8 cellular contexts compared by ENCODE assay signal in genomic region chr18:58051765-58052460, GRCh38. TPM values are rescaled to one million over a fixed set of nuclear protein-coding genes. Genes with fewer than 3 reads are reported as not detected.
DNase-seq lines count a peak whose midpoint lies in the region; ATAC-seq and TF ChIP-seq lines count a peak whose summit lies in the region.

No MANE protein-coding gene starts in this region.

- peak; percentile 42 for DNase-seq in ELR (ENCODE audit: low read depth)
- peak in 1 of 2 experiments; percentile 45 for DNase-seq in SJSA1 (ENCODE audit: low read depth in 1 of 2, low spot score in 2 of 2)
- no peak for DNase-seq in kidney epithelial cell (ENCODE audit: low read depth)
- DNase-seq in MG63: no peak
- DNase-seq in Right ventricle myocardium inferior (ENCODE audit: missing footprints): no peak
- no peak for DNase-seq in medulla oblongata (ENCODE audit: extremely low spot score)
- no peak for DNase-seq in stimulated activated naive CD4-positive, alpha-beta T cell treated with Interleukin-2 at 50 U/mL for 16 hours (lab: John Stamatoyannopoulos, UW)

- H3K4me3 ChIP-seq in HEK293 (ENCODE audit: low read depth, low read length) (no peak overlapping the region), SJSA1 (no peak overlapping the region), kidney epithelial cell (ENCODE audit: low read depth, low read length) (no peak overlapping the region), MG63 (no peak overlapping the region)

- ATAC-seq in Right ventricle myocardium inferior: no peak

- peak; percentile 28; the same call in 1 of the 2 replicates for TF ChIP-seq CTCF in HEK293 (tag by site-specific recombination; IDR thresholded peaks at IDR 0.05)
- peak; percentile 37 for TF ChIP-seq CTCF in kidney epithelial cell (IDR thresholded peaks at IDR 0.05; ENCODE audit: insufficient read depth, low read length, poor library complexity, severe bottlenecking)

- H3K27me3 ChIP-seq in SJSA1 (replicated peaks) (no peaks in the 10 kb centered on the region), kidney epithelial cell (ENCODE audit: control insufficient read depth, insufficient read depth, low read length) (no peaks in the 10 kb centered on the region), MG63 (no peaks in the 10 kb centered on the region)

- H3K27ac ChIP-seq in HEK293 (ENCODE audit: extremely low read depth, low read depth, low read length): no peak overlapping the region
- peak overlapping the region; percentile 28 for H3K27ac ChIP-seq in SJSA1

- POLR2A ChIA-PET in HEK293 (lab: Yijun Ruan, JAX): interaction anchor here (1.4 kb wide), 1 partner anchor 70 kb away, joined by 3 read pairs; no protein-coding TSS in a partner anchor

- H3K4me1 ChIP-seq in HEK293 (ENCODE audit: control insufficient read depth, insufficient read depth, low read length) (peaks cover 2% of the 10 kb centered on the region; the same call in 1 of the 2 replicates), SJSA1 (replicated peaks) (peaks cover 45% of the 10 kb centered on the region)

- H3K36me3 ChIP-seq in HEK293 (ENCODE audit: control insufficient read depth in 2 of 2, insufficient read depth in 1 of 2, low read length in 2 of 2) (no peaks in the 10 kb centered on the region), SJSA1 (no peaks in the 10 kb centered on the region), kidney epithelial cell (ENCODE audit: control insufficient read depth, insufficient read depth, low read length) (no peaks in the 10 kb centered on the region), MG63 (no peaks in the 10 kb centered on the region)

- no peaks in the 10 kb centered on the region for H3K9me3 ChIP-seq in HEK293 (ENCODE audit: control insufficient read depth, insufficient read depth, low read depth, low read length)
- H3K9me3 ChIP-seq in SJSA1 (replicated peaks): 0 out of 2 replicates have a peak, but pooled peaks cover 3% of the 10 kb centered on the region
- H3K9me3 ChIP-seq in MG63: no peaks in the 10 kb centered on the region

- CTCF ChIA-PET in HEK293 (lab: Yijun Ruan, JAX): interaction anchor here (0.6 to 6.3 kb wide), 25 partner anchors 10 to 562 kb away, joined by 3 to 58 read pairs (median 4); partner anchors contain the start of gene NEDD4L

- intact Hi-C loops in Right ventricle myocardium inferior (cut with DNase I): no loop called here

TF ChIP-seq in HEK293, 187 proteins besides CTCF, POLR2A, EP300 and RAD21:
- no peak for TF ChIP-seq SETDB1 (IDR thresholded peaks at IDR 0.05; ENCODE audit: insufficient read length, low read length)
- no peak for TF ChIP-seq ZNF530 (tag by site-specific recombination; IDR thresholded peaks at IDR 0.05; ENCODE audit: low read depth)
- TF ChIP-seq ZNF335 (tag by site-specific recombination; conservative IDR thresholded peaks at IDR 0.05): 0 out of 2 replicates have a peak, but pooled peaks have one; percentile 20
- TF ChIP-seq ZNF48 (tag by site-specific recombination; IDR thresholded peaks at IDR 0.05): no peak
- peak; percentile 31; the same call in 1 of the 2 replicates for TF ChIP-seq SCRT2 (tag by site-specific recombination; IDR thresholded peaks at IDR 0.05)
- no peak for TF ChIP-seq ZNF521 (tag by site-specific recombination; IDR thresholded peaks at IDR 0.05)
- no peak for TF ChIP-seq ZNF366 (tag by site-specific recombination; conservative IDR thresholded peaks at IDR 0.05)

RNA-seq across cellular contexts. Expression of gene NEDD4L, which starts 7.9 kb away (rescaled TPM):
- 31.7 and 36.0 TPM in 2 replicates for total RNA-seq in SJSA1 (2014; rRNA removed; shearing (Covaris generic))
- total RNA-seq in kidney epithelial cell: 88.3 and 94.1 TPM in 2 replicates
- 16.2 and 28.8 TPM in 2 replicates for total RNA-seq in MG63 (2014; rRNA removed; shearing (Covaris generic); ENCODE audit: low replicate concordance)
- total RNA-seq in Right ventricle myocardium inferior: 55.9 TPM
